Comparison of ENCODE assay signal across 13 cellular contexts in genomic region chr6:16237242-16237641, GRCh38. TPM values are rescaled to one million over a fixed set of nuclear protein-coding genes. Genes with fewer than 3 reads are reported as not detected.
DNase-seq lines count a peak whose midpoint lies in the region; ATAC-seq and TF ChIP-seq lines count a peak whose summit lies in the region.
"Had no signal": no experiment of that assay in that cellular context is flagged by ENCODE, and none has a peak within 500 bp of the region (broad histone marks: within the 10 kb centered on the region; RNA-seq: fewer than 3 reads in every experiment).

No MANE protein-coding gene starts in this region.

- H3K79me1 ChIP-seq in trophoblast cell (ENCODE audit: low read length) = peaks cover 2% of the 10 kb centered on the region

- WGBS in body of pancreas, 2 donors = 80 to 85% methylated on average over 7 of the region's 7 CpGs
- WGBS in trophoblast cell (ENCODE audit: extremely low coverage, insufficient coverage, insufficient read length) = no CpG with 5 or more reads among the region's 7 CpGs

- H3K36me3 Mint-ChIP-seq in CD14-positive monocyte = peaks cover 2 to 4% of the 10 kb centered on the region in 2 donors
- H3K36me3 Mint-ChIP-seq in stimulated activated memory B cell treated with anti-CD40 and anti-IgM and Interleukin-4, amounts not matched to agents 10 μg/mL and 1 μg/mL and 100 μg/mL, for 72 hours = no peaks in the 10 kb centered on the region

- H3K27me3 ChIP-seq in HCT116 (ENCODE audit: insufficient read depth, low read length) = no peaks in the 10 kb centered on the region
- no peaks in the 10 kb centered on the region for H3K27me3 ChIP-seq in body of pancreas
- H3K27me3 ChIP-seq in trophoblast cell (ENCODE audit: insufficient read depth, low read length) = no peaks in the 10 kb centered on the region
- peaks cover 43% of the 10 kb centered on the region for H3K27me3 ChIP-seq in foreskin keratinocyte
- H3K27me3 ChIP-seq: tibial nerve had no signal

- H3K4me1 ChIP-seq in HCT116 (ENCODE audit: control insufficient read depth in 1 of 2, insufficient read depth in 2 of 2, low read length in 2 of 2) (peaks cover 10 to 15% of the 10 kb centered on the region in 2 experiments), body of pancreas (peaks cover 24% of the 10 kb centered on the region), trophoblast cell (ENCODE audit: control insufficient read depth in 1 of 2, insufficient read depth in 2 of 2, low read length in 2 of 2) (peaks cover 14 to 19% of the 10 kb centered on the region in 2 experiments), foreskin keratinocyte (peaks cover 4% of the 10 kb centered on the region)

- no peak for ATAC-seq in HCT116
- ATAC-seq in body of pancreas = no peak
- ATAC-seq in foreskin keratinocyte = no peak
- no peak for ATAC-seq in stimulated activated memory B cell treated with anti-CD40 and anti-IgM and Interleukin-4, amounts not matched to agents 10 μg/mL and 1 μg/mL and 100 μg/mL, for 72 hours

- H3K9me3 Mint-ChIP-seq in CD14-positive monocyte = peaks cover 0 to 8% (median 0%) of the 10 kb centered on the region in 7 donors
- H3K9me3 Mint-ChIP-seq in stimulated activated memory B cell treated with anti-CD40 and anti-IgM and Interleukin-4, amounts not matched to agents 10 μg/mL and 1 μg/mL and 100 μg/mL, for 72 hours = no peaks in the 10 kb centered on the region

- no TSS peak for BruUV-seq in HCT116 (replicated peaks; lab: Mats Ljungman, UMichigan)

- DNase-seq in CD14-positive monocyte (ENCODE audit: low spot score) (no peak), HCT116 (ENCODE audit: low read depth, low spot score) (no peak), body of pancreas (no peak), trophoblast cell (no peak), A172 (ENCODE audit: low spot score) (no peak), foreskin keratinocyte (no peak), kidney tubule cell (ENCODE audit: low spot score) (no peak)
- DNase-seq: caudate nucleus; esophagus squamous epithelium; nucleus accumbens; stimulated activated CD4-positive, alpha-beta T cell treated with anti-CD3 and anti-CD28 coated beads, Interleukin-4, amount 100 ng/mL, for 24 hours had no signal

- TF ChIP-seq POLR2A in HCT116 (IDR thresholded peaks at IDR 0.05; ENCODE audit: borderline replicate concordance, extremely low read depth, insufficient read depth, insufficient read length) (no peak), body of pancreas (IDR thresholded peaks at IDR 0.05) (no peak)

- H2AFZ ChIP-seq in HCT116 (ENCODE audit: low read depth, low read length, poor library complexity, severe bottlenecking) (peak overlapping the region; percentile 71), trophoblast cell (ENCODE audit: insufficient read depth, low read length, poor library complexity) (no peak overlapping the region)

- H3K36me3 ChIP-seq in HCT116 (ENCODE audit: control insufficient read depth in 1 of 2, insufficient read depth in 2 of 2, low read length in 2 of 2) = no peaks in the 10 kb centered on the region
- no peaks in the 10 kb centered on the region for H3K36me3 ChIP-seq in body of pancreas (replicated peaks in 1 of 2; ENCODE audit: insufficient read depth in 1 of 2, low read depth in 2 of 2)
- no peaks in the 10 kb centered on the region for H3K36me3 ChIP-seq in trophoblast cell (ENCODE audit: control insufficient read depth in 1 of 2, insufficient read depth in 2 of 2, low read length in 2 of 2)
- H3K36me3 ChIP-seq: esophagus squamous epithelium, tibial nerve had no signal

- H3K9me2 ChIP-seq in HCT116 (ENCODE audit: insufficient read depth) = no peaks in the 10 kb centered on the region

- peaks cover 7% of the 10 kb centered on the region; the same call in 1 of the 2 replicates for H3K79me2 ChIP-seq in HCT116 (ENCODE audit: insufficient read depth, low read length)
- no peaks in the 10 kb centered on the region for H3K79me2 ChIP-seq in trophoblast cell (ENCODE audit: control insufficient read depth, insufficient read depth, low read length, poor library complexity)

- no peak overlapping the region for H3K9ac ChIP-seq in HCT116 (ENCODE audit: low read length)
- no peak overlapping the region for H3K9ac ChIP-seq in trophoblast cell (ENCODE audit: low read length)

- no peak for TF ChIP-seq CTCF in CD14-positive monocyte (IDR thresholded peaks at IDR 0.05)
- no peak for TF ChIP-seq CTCF in HCT116 (IDR thresholded peaks at IDR 0.05 in 2 of 3, conservative IDR thresholded peaks at IDR 0.05 in 1 of 3; ENCODE audit: borderline replicate concordance in 1 of 3, insufficient read depth in 1 of 3, low read depth in 2 of 3, low read length in 2 of 3)
- no peak for TF ChIP-seq CTCF in body of pancreas (IDR thresholded peaks at IDR 0.05)
- TF ChIP-seq CTCF in foreskin keratinocyte (conservative IDR thresholded peaks at IDR 0.05) = no peak

- intact Hi-C loops in CD14-positive monocyte (cut with micrococcal nuclease) (no loop called here), HCT116 (cut with micrococcal nuclease) (no loop called here), body of pancreas (cut with DNase I) (no loop called here)

- peak overlapping the region; percentile 47 for H2BK120ac ChIP-seq in trophoblast cell (ENCODE audit: insufficient read depth, low read length, poor library complexity)

- peak overlapping the region in 6 of 7 donors; percentile 2 to 84 (median 72) for H3K27ac Mint-ChIP-seq in CD14-positive monocyte
- no peak overlapping the region for H3K27ac Mint-ChIP-seq in stimulated activated memory B cell treated with anti-CD40 and anti-IgM and Interleukin-4, amounts not matched to agents 10 μg/mL and 1 μg/mL and 100 μg/mL, for 72 hours

- POLR2A ChIA-PET in HCT116 (lab: Charles Lee) = no interaction called here

- H3K4me2 ChIP-seq in HCT116 (ENCODE audit: low read length) (peak overlapping the region; percentile 92; the same call in 1 of the 2 replicates), trophoblast cell (ENCODE audit: low read length) (no peak overlapping the region)

- no peak overlapping the region for H4K91ac ChIP-seq in trophoblast cell (ENCODE audit: low read depth, low read length)

- TF ChIP-seq RAD21 in HCT116 (IDR thresholded peaks at IDR 0.05; ENCODE audit: low read depth) = no peak

- RAD21 ChIA-PET in HCT116 (lab: Charles Lee; ENCODE audit: low non-redundant PET in 1 of 2, low total read pairs in 2 of 2, uncharacterized antibody in 2 of 2, unreplicated experiment in 2 of 2) = no interaction called here

- no peak overlapping the region for H3K14ac ChIP-seq in trophoblast cell (ENCODE audit: low read length)

- H3K4ac ChIP-seq in trophoblast cell (ENCODE audit: low read depth, low read length) = peak overlapping the region; percentile 42

- H2BK5ac ChIP-seq in trophoblast cell (ENCODE audit: low read depth, low read length, poor library complexity) = no peak overlapping the region

- H3K27ac ChIP-seq in HCT116 (ENCODE audit: low read depth, low read length) (no peak overlapping the region), body of pancreas (peak overlapping the region in 3 of 4 donors; percentile 46 to 71 (median 67)), trophoblast cell (ENCODE audit: low read depth, low read length) (no peak overlapping the region), foreskin keratinocyte (no peak overlapping the region)

- peaks cover 15 to 43% (median 31%) of the 10 kb centered on the region in 3 donors for H3K27me3 Mint-ChIP-seq in CD14-positive monocyte (ENCODE audit: low read depth in 3 of 3)
- H3K27me3 Mint-ChIP-seq in stimulated activated memory B cell treated with anti-CD40 and anti-IgM and Interleukin-4, amounts not matched to agents 10 μg/mL and 1 μg/mL and 100 μg/mL, for 72 hours = peaks cover 37% of the 10 kb centered on the region

- CTCF ChIA-PET in HCT116 (lab: Charles Lee) = no interaction called here

- peak overlapping the region; percentile 61 for H2BK12ac ChIP-seq in trophoblast cell (ENCODE audit: low read length)

- no peak overlapping the region for H3K23ac ChIP-seq in trophoblast cell (ENCODE audit: low read length)

- H3K9me3 ChIP-seq in HCT116 (ENCODE audit: control insufficient read depth in 1 of 2, insufficient read depth in 1 of 2, low read depth in 1 of 2, low read length in 2 of 2) (no peaks in the 10 kb centered on the region), body of pancreas (no peaks in the 10 kb centered on the region), trophoblast cell (ENCODE audit: insufficient read depth, low read depth, low read length) (no peaks in the 10 kb centered on the region)
- H3K9me3 ChIP-seq: esophagus squamous epithelium had no signal

- no peak overlapping the region for H3K18ac ChIP-seq in trophoblast cell (ENCODE audit: low read length)

- no peaks in the 10 kb centered on the region for H4K20me1 ChIP-seq in HCT116 (ENCODE audit: insufficient read depth)

- peak overlapping the region; percentile 7 to 85 for H3K4me3 Mint-ChIP-seq in CD14-positive monocyte
- H3K4me3 Mint-ChIP-seq in stimulated activated memory B cell treated with anti-CD40 and anti-IgM and Interleukin-4, amounts not matched to agents 10 μg/mL and 1 μg/mL and 100 μg/mL, for 72 hours = no peak overlapping the region

- H4K12ac ChIP-seq in trophoblast cell (ENCODE audit: low read depth, low read length) = no peak overlapping the region

- H3K4me3 ChIP-seq in HCT116 (replicated peaks in 1 of 2; ENCODE audit: low read depth in 1 of 2, low read length in 2 of 2) (no peak overlapping the region), body of pancreas (no peak overlapping the region), trophoblast cell (ENCODE audit: low read depth, low read length) (no peak overlapping the region)

- H2AK5ac ChIP-seq in trophoblast cell (ENCODE audit: low read length) = peak overlapping the region; percentile 65

- no peak overlapping the region for H4K8ac ChIP-seq in trophoblast cell (ENCODE audit: low read depth, low read length)

- H3K4me1 Mint-ChIP-seq in CD14-positive monocyte = peaks cover 37% of the 10 kb centered on the region
- H3K4me1 Mint-ChIP-seq in stimulated activated memory B cell treated with anti-CD40 and anti-IgM and Interleukin-4, amounts not matched to agents 10 μg/mL and 1 μg/mL and 100 μg/mL, for 72 hours = peaks cover 41% of the 10 kb centered on the region

TF ChIP-seq in HCT116, 20 proteins besides CTCF, POLR2A, EP300 and RAD21 (continues in another document):
- no peak for TF ChIP-seq CBX3 (IDR thresholded peaks at IDR 0.05; ENCODE audit: low read depth)
- TF ChIP-seq FOSL1 (IDR thresholded peaks at IDR 0.05; ENCODE audit: low read depth) = no peak
- no peak for TF ChIP-seq JUND (IDR thresholded peaks at IDR 0.05)
- TF ChIP-seq ELF1 (IDR thresholded peaks at IDR 0.05; ENCODE audit: borderline replicate concordance, low read depth) = no peak
- TF ChIP-seq CEBPB (IDR thresholded peaks at IDR 0.05; ENCODE audit: low read depth) = no peak

RNA-seq across cellular contexts. Expression of gene GMPR, which starts 1.1 kb away (rescaled TPM):
- 1 to 10 TPM; 3.2 to 3.8 TPM for polyA plus RNA-seq in CD14-positive monocyte
- 24.0 TPM for total RNA-seq in HCT116 (2021; ENCODE audit: unreplicated experiment)
- polyA plus RNA-seq in HCT116 (2012) = 17.2 and 18.4 TPM in 2 replicates
- total RNA-seq in body of pancreas = 10 to 100 TPM in 1 of 2 donors, 1 to 10 TPM in 1; 7.9 to 14.0 TPM
- 17.5 and 17.8 TPM in 2 replicates for polyA plus RNA-seq in trophoblast cell (2013)
- 6.6 and 9.6 TPM in 2 replicates for total RNA-seq in A172 (2014; rRNA removed; shearing (Covaris generic))
- 0.32 and 0.37 TPM in 2 replicates for total RNA-seq in foreskin keratinocyte
- polyA plus RNA-seq in foreskin keratinocyte = 0.56 and 1.0 TPM in 2 replicates

Comparison
In these comparisons a context has a peak if more than half of its experiments do, and no peak if none do; other contexts are left out.
1. H3K27ac ChIP-seq: peak in body of pancreas (3 of 4); none in HCT116 (single experiment), trophoblast cell (single experiment) and foreskin keratinocyte (single experiment).